In genomic region chr5:80963966-80964481, GRCh38 we compare ENCODE assay signal across 14 cellular contexts. TPM values are rescaled to one million over a fixed set of nuclear protein-coding genes. Genes with fewer than 3 reads are reported as not detected.
A peak's percentile ranks its signal among the peaks of the same experiment; 100 is the strongest.
DNase-seq lines count a peak whose midpoint lies in the region; ATAC-seq and TF ChIP-seq lines count a peak whose summit lies in the region.
"Had no signal": no experiment of that assay in that cellular context is flagged by ENCODE, and none has a peak within 500 bp of the region (broad histone marks: within the 10 kb centered on the region; RNA-seq: fewer than 3 reads in every experiment).

No MANE protein-coding gene starts in this region.

- DNase-seq in heart left ventricle (no peak), Right ventricle myocardium inferior (ENCODE audit: missing footprints) (no peak), RWPE2 (ENCODE audit: low spot score) (no peak), esophagus muscularis mucosa (ENCODE audit: extremely low spot score) (no peak), substantia nigra (lab: John Stamatoyannopoulos, UW) (no peak), endothelial cell (ENCODE audit: low spot score) (no peak), lower leg skin (ENCODE audit: low spot score in 2 of 2) (no peak), WERI-Rb-1 (no peak)
- DNase-seq: central memory CD4-positive, alpha-beta T cell; NCI-H187 treated with DMSO at 0.1 percent for 48 hours; posterior cingulate gyrus; stimulated activated CD4-positive, alpha-beta T cell treated with anti-CD3 and anti-CD28 coated beads, Interleukin-4, amount 100 ng/mL, for 1 hour had no signal

- peaks cover 9% of the 10 kb centered on the region for H3K27me3 Mint-ChIP-seq in endothelial cell (ENCODE audit: unreplicated experiment)

- intact Hi-C loops in heart left ventricle (cut with DNase I) = loop anchor here in 6 of 10 donors (5.0 to 10.0 kb wide), 10 partner anchors 43 to 221 kb away; no protein-coding TSS in a partner anchor
- intact Hi-C loops in Right ventricle myocardium inferior (cut with DNase I) = loop anchor here (5.0 to 10.0 kb wide), 2 partner anchors 61 to 103 kb away; no protein-coding TSS in a partner anchor
- intact Hi-C loops in esophagus muscularis mucosa (cut with DNase I) = no loop called here
- intact Hi-C loops in lower leg skin (cut with DNase I; ENCODE audit: low total_unique reads) = no loop called here

- H3K9me3 Mint-ChIP-seq in endothelial cell (ENCODE audit: unreplicated experiment) = peaks cover 6% of the 10 kb centered on the region

- no peak overlapping the region for H3K4me3 Mint-ChIP-seq in endothelial cell (ENCODE audit: unreplicated experiment)
- H3K4me3 Mint-ChIP-seq: B cell, IgD-negative memory B cell had no signal

- ATAC-seq in heart left ventricle (no peak), Right ventricle myocardium inferior (no peak), RWPE2 (ENCODE audit: low read depth) (no peak)

- H3K36me3 ChIP-seq in heart left ventricle (no peaks in the 10 kb centered on the region), RWPE2 (ENCODE audit: low read depth) (no peaks in the 10 kb centered on the region), esophagus muscularis mucosa (no peaks in the 10 kb centered on the region), WERI-Rb-1 (no peaks in the 10 kb centered on the region)

- H3K27ac Mint-ChIP-seq in endothelial cell (ENCODE audit: unreplicated experiment) = no peak overlapping the region
- H3K27ac Mint-ChIP-seq: B cell, IgD-negative memory B cell had no signal

- no peak for TF ChIP-seq EP300 in esophagus muscularis mucosa (IDR thresholded peaks at IDR 0.05)

- H3K27ac ChIP-seq in heart left ventricle = peak overlapping the region in 11 of 12 donors; percentile 15 to 94 (median 84)
- peak overlapping the region; percentile 9 for H3K27ac ChIP-seq in RWPE2 (ENCODE audit: poor library complexity, severe bottlenecking)
- peak overlapping the region in 3 of 4 donors; percentile 4 to 23 (median 10) for H3K27ac ChIP-seq in esophagus muscularis mucosa (replicated peaks in 1 of 4)
- peak overlapping the region; percentile 62 for H3K27ac ChIP-seq in substantia nigra (ENCODE audit: low read depth, low read length, poor library complexity, severe bottlenecking)
- H3K27ac ChIP-seq in WERI-Rb-1 = no peak overlapping the region

- TF ChIP-seq CTCF in heart left ventricle (IDR thresholded peaks at IDR 0.05) (no peak), RWPE2 (IDR thresholded peaks at IDR 0.05; ENCODE audit: poor library complexity, severe bottlenecking) (no peak), esophagus muscularis mucosa (IDR thresholded peaks at IDR 0.05) (no peak), endothelial cell (IDR thresholded peaks at IDR 0.05; ENCODE audit: unreplicated experiment) (no peak), lower leg skin (IDR thresholded peaks at IDR 0.05) (no peak), WERI-Rb-1 (IDR thresholded peaks at IDR 0.05; ENCODE audit: low read depth, low read length) (no peak)

- H3K4me1 Mint-ChIP-seq in endothelial cell (ENCODE audit: unreplicated experiment) = peaks cover 24% of the 10 kb centered on the region

- 35 to 58% (median 46%) methylated on average over 3 of the region's 3 CpGs for WGBS in heart left ventricle, 4 donors
- 67% methylated on average over 3 of the region's 3 CpGs for WGBS in esophagus muscularis mucosa
- WGBS in lower leg skin, 2 donors = 57 to 59% methylated on average over 3 of the region's 3 CpGs

- peaks cover 0 to 32% (median 8%) of the 10 kb centered on the region in 12 donors for H3K4me1 ChIP-seq in heart left ventricle
- peaks cover 29% of the 10 kb centered on the region for H3K4me1 ChIP-seq in RWPE2 (ENCODE audit: insufficient read depth, poor library complexity, severe bottlenecking)
- peaks cover 10 to 30% (median 21%) of the 10 kb centered on the region in 4 donors for H3K4me1 ChIP-seq in esophagus muscularis mucosa

- H3K9me3 ChIP-seq in heart left ventricle (no peaks in the 10 kb centered on the region), RWPE2 (ENCODE audit: severe bottlenecking) (no peaks in the 10 kb centered on the region), esophagus muscularis mucosa (no peaks in the 10 kb centered on the region), WERI-Rb-1 (ENCODE audit: severe bottlenecking) (peaks cover 2% of the 10 kb centered on the region)

- H3K4me3 ChIP-seq in heart left ventricle (peak overlapping the region in 8 of 12 donors; percentile 10 to 82 (median 67)), RWPE2 (ENCODE audit: severe bottlenecking) (no peak overlapping the region), esophagus muscularis mucosa (no peak overlapping the region), lower leg skin (ENCODE audit: low read depth, poor library complexity, severe bottlenecking) (no peak overlapping the region), WERI-Rb-1 (ENCODE audit: low read depth, low read length) (no peak overlapping the region)

- H3K27me3 ChIP-seq in heart left ventricle (peaks cover 0 to 37% (median 18%) of the 10 kb centered on the region in 9 donors), RWPE2 (ENCODE audit: insufficient read depth, poor library complexity, severe bottlenecking) (peaks cover 21% of the 10 kb centered on the region), esophagus muscularis mucosa (peaks cover 0 to 39% (median 0%) of the 10 kb centered on the region in 4 donors), WERI-Rb-1 (ENCODE audit: insufficient read depth, low read depth, severe bottlenecking) (no peaks in the 10 kb centered on the region)

- no peak for TF ChIP-seq POLR2A in heart left ventricle (IDR thresholded peaks at IDR 0.05)
- no peak for TF ChIP-seq POLR2A in esophagus muscularis mucosa (IDR thresholded peaks at IDR 0.05; ENCODE audit: low read depth)
- TF ChIP-seq POLR2A in lower leg skin (IDR thresholded peaks at IDR 0.05) = no peak

- H3K36me3 Mint-ChIP-seq in endothelial cell (ENCODE audit: low read depth, unreplicated experiment) = peaks cover 12% of the 10 kb centered on the region

RNA-seq across cellular contexts. Expression of gene RASGRF2, which starts 3.9 kb away (rescaled TPM):
- total RNA-seq in heart left ventricle (10 to 100 TPM in 1 of 9 donors, 1 to 10 TPM in 8; 5.5 to 16.6 (median 7.4) TPM), Right ventricle myocardium inferior (5.9 TPM), esophagus muscularis mucosa (1 to 10 TPM; 4.2 to 7.6 (median 5.9) TPM), endothelial cell (ENCODE audit: unreplicated experiment) (2.5 TPM), lower leg skin (1 to 10 TPM; 1.0 to 5.3 (median 1.8) TPM)
- 1 to 10 TPM; 3.6 to 3.9 TPM for polyA plus RNA-seq in heart left ventricle

Comparison
In these comparisons a context has a peak if more than half of its experiments do, and no peak if none do; other contexts are left out.
1. H3K4me3 ChIP-seq: peak in heart left ventricle (8 of 12); none in RWPE2 (single experiment), esophagus muscularis mucosa (0 of 4), lower leg skin (single experiment) and WERI-Rb-1 (single experiment).
2. intact Hi-C loops: an anchor here in heart left ventricle (5.0 to 10.0 kb wide) and Right ventricle myocardium inferior (5.0 to 10.0 kb wide); none called in esophagus muscularis mucosa and lower leg skin.